Comparison of ENCODE assay signal across 8 cellular contexts in genomic region chr2:43158259-43158880, GRCh38.
DNase-seq lines count a peak whose midpoint lies in the region; ATAC-seq and TF ChIP-seq lines count a peak whose summit lies in the region.

No MANE protein-coding gene starts in this region.

- peak overlapping the region; percentile 70 to 81 (median 72) for H3K4me3 Mint-ChIP-seq in T-cell

- H3K27ac ChIP-seq in lung (ENCODE audit: low read depth in 1 of 2, low read length in 1 of 2) (peak overlapping the region; percentile 64 to 92), subcutaneous abdominal adipose tissue (ENCODE audit: low read depth, low read length) (peak overlapping the region; percentile 85)

- H3K27me3 ChIP-seq in lung (ENCODE audit: control insufficient read depth, insufficient read depth) (no peaks in the 10 kb centered on the region), subcutaneous abdominal adipose tissue (ENCODE audit: control insufficient read depth in 5 of 5, insufficient read depth in 4 of 5, low read length in 5 of 5) (no peaks in the 10 kb centered on the region)

- 21% methylated on average over 11 of the region's 11 CpGs for WGBS in lung, 2 donors

- H3K27me3 Mint-ChIP-seq in T-cell, result no peaks in the 10 kb centered on the region

- POLR2A ChIA-PET in T-cell (lab: Charles Lee), result interaction anchor here in 1 of 2 donors (0.6 kb wide), 2 partner anchors 36 to 68 kb away, joined by 3 to 4 read pairs; partner anchors contain the start of gene ZFP36L2

- CTCF ChIA-PET in T-cell (lab: Charles Lee), result interaction anchor here in 1 of 2 donors (0.6 kb wide), 1 partner anchor 18 kb away, joined by 4 read pairs; no protein-coding TSS in a partner anchor

- peak overlapping the region; percentile 97 to 99 for H3K27ac Mint-ChIP-seq in T-cell

- peaks cover 80 to 93% (median 88%) of the 10 kb centered on the region in 3 donors for H3K4me1 Mint-ChIP-seq in T-cell

- H3K4me1 ChIP-seq in lung (ENCODE audit: control insufficient read depth in 2 of 2, insufficient read depth in 2 of 2, low read length in 2 of 2), result peaks cover 0 to 16% of the 10 kb centered on the region in 2 donors
- peaks cover 2 to 37% (median 33%) of the 10 kb centered on the region in 5 donors for H3K4me1 ChIP-seq in subcutaneous abdominal adipose tissue (ENCODE audit: control insufficient read depth in 5 of 5, insufficient read depth in 5 of 5, low read length in 5 of 5)

- H3K4me3 ChIP-seq in cardiac fibroblast (replicated peaks in 1 of 2; ENCODE audit: low read depth in 2 of 2, low read length in 2 of 2) (no peak overlapping the region), lung (no peak overlapping the region), subcutaneous abdominal adipose tissue (ENCODE audit: low read depth in 1 of 5, low read length in 5 of 5) (peak overlapping the region in 2 of 5 donors; percentile 14 to 26)

- no peaks in the 10 kb centered on the region for H3K9me3 Mint-ChIP-seq in T-cell

- no peaks in the 10 kb centered on the region for H3K36me3 Mint-ChIP-seq in T-cell

- TF ChIP-seq CTCF in cardiac fibroblast (IDR thresholded peaks at IDR 0.05; ENCODE audit: low read depth, low read length), result no peak
- TF ChIP-seq CTCF in lung (IDR thresholded peaks at IDR 0.05; ENCODE audit: control extremely low read depth, extremely low read depth), result no peak

- no peaks in the 10 kb centered on the region for H3K9me3 ChIP-seq in lung (ENCODE audit: control insufficient read depth in 2 of 2, insufficient read depth in 1 of 2, low read length in 1 of 2)
- no peaks in the 10 kb centered on the region for H3K9me3 ChIP-seq in subcutaneous abdominal adipose tissue (ENCODE audit: control insufficient read depth in 5 of 5, low read length in 5 of 5)

- peak overlapping the region in 4 of 5 donors; percentile 16 to 76 (median 28) for H3K9ac ChIP-seq in subcutaneous abdominal adipose tissue (ENCODE audit: low read length in 5 of 5)

- ATAC-seq in GM18867 (IDR thresholded peaks at IDR 0.05; ENCODE audit: unreplicated experiment), result peak; percentile 8
- peak; percentile 28 for ATAC-seq in HG03139 (IDR thresholded peaks at IDR 0.05; ENCODE audit: unreplicated experiment)
- peak; percentile 55 to 70 (median 68) for ATAC-seq in T-cell (replicated peaks in 1 of 4)
- ATAC-seq in lung (ENCODE audit: insufficient read depth, low FRiP score), result peak; percentile 70

- DNase-seq in T-cell (peak in 31 of 34 experiments; percentile 36 to 73 (median 56)), cardiac fibroblast (ENCODE audit: low read depth in 2 of 2) (peak; percentile 75 to 90), lung (ENCODE audit: low spot score) (peak; percentile 79), NCI-H1694 (lab: John Stamatoyannopoulos, UW) (no peak), NCI-H1694 treated with DMSO at 0.1 percent for 48 hours (lab: John Stamatoyannopoulos, UW) (no peak)

- H3K36me3 ChIP-seq in lung (ENCODE audit: control insufficient read depth in 2 of 2, insufficient read depth in 2 of 2, low read length in 2 of 2) (no peaks in the 10 kb centered on the region), subcutaneous abdominal adipose tissue (ENCODE audit: control insufficient read depth in 5 of 5, insufficient read depth in 5 of 5, low read length in 5 of 5) (no peaks in the 10 kb centered on the region)

Comparison
In these comparisons a context has a peak if more than half of its experiments do, and no peak if none do; other contexts are left out.
1. ATAC-seq: peak in every context shown above with its lines; median percentile 70 in lung; 68 in T-cell; 28 in HG03139; 8 in GM18867.
2. DNase-seq: peak in T-cell (31 of 34), cardiac fibroblast (2 of 2) and lung (single experiment); none in NCI-H1694 (single experiment) and NCI-H1694 treated with DMSO at 0.1 percent for 48 hours (single experiment).